Comparison of ENCODE assay signal across 1 cellular context in the genomic region with DNA sequence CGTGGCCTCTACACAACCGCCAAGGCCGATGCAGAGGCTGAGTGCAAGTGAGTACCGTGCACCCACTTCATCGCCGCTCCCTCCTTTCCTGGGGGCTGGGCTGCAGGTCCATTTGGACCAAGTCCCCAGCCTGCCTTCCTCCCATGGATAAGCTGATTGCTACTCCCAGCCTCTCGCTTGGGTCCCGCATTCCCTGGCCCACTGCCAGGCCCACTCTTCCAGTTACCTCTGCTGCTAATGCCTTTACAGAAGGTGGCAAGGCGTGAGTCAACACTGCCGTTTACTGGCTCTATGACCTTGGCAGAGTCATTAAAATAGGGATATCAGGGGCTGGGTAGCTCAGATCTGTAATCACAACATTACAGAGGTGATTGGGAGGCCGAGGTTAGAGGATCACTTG.
TF ChIP-seq lines count a peak whose summit lies in the region.

No MANE protein-coding gene starts in this region.

TF ChIP-seq in HEK293, 187 proteins besides CTCF, POLR2A, EP300 and RAD21 (continued from another document):
- TF ChIP-seq, protein P1, sequence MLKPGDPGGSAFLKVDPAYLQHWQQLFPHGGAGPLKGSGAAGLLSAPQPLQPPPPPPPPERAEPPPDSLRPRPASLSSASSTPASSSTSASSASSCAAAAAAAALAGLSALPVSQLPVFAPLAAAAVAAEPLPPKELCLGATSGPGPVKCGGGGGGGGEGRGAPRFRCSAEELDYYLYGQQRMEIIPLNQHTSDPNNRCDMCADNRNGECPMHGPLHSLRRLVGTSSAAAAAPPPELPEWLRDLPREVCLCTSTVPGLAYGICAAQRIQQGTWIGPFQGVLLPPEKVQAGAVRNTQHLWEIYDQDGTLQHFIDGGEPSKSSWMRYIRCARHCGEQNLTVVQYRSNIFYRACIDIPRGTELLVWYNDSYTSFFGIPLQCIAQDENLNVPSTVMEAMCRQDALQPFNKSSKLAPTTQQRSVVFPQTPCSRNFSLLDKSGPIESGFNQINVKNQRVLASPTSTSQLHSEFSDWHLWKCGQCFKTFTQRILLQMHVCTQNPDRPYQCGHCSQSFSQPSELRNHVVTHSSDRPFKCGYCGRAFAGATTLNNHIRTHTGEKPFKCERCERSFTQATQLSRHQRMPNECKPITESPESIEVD (tag by site-specific recombination; IDR thresholded peaks at IDR 0.05) = no peak
- TF ChIP-seq ZNF112 (tag by site-specific recombination; IDR thresholded peaks at IDR 0.05) (no peak), ZNF843 (tag by site-specific recombination; IDR thresholded peaks at IDR 0.05) (no peak), ZNF776 (tag by site-specific recombination; IDR thresholded peaks at IDR 0.05; ENCODE audit: borderline replicate concordance) (0 out of 2 replicates have a peak, but pooled peaks have one; percentile 16), ZNF785 (tag by site-specific recombination; IDR thresholded peaks at IDR 0.05) (no peak)
